ENCODE assay signal across 8 cellular contexts in the genomic region with DNA sequence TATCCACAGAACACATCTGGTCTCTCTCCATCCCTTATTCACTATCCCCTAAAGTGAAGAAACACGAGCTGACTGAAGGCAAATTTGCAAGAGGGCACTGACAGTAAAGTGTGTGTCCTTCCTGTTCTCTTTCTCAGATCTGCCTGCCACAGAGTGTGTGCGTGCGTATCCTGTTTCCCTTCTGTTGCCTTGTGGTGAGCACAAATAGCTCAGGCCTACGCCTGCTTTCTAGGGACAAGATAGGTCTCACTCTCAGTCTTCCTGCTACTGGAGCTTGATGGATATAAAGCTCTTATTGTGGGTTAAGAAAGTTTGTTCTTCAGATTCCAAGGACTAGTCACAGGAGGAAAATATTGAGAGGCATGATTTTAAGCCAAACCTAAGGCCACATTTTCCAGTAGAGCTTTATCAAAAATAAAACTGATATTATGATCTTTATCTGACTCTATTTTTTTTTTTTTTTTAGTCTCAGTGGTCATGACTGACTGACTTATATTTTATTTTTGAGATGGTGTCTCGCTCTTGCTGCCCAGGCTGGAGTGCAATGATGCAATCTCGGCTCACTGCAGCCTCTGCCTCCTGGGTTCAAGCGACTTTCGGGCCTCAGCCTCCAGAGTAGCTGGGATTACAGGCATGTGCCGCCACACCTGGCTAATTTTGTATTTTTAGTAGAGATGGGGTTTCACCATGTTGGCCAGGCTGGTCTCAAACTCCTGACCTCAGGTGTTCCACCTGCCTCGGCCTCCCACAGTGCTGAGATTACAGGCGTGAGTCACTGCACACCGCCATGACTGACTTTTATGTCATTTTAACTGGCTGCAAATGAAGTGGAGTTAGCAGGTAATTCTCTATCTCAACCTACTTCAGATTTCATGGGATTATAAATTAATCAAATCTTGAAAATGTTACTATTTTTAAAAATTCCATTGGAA.
DNase-seq lines count a peak whose midpoint lies in the region; ATAC-seq and TF ChIP-seq lines count a peak whose summit lies in the region.

No MANE protein-coding gene starts in this region.

- H3K36me3 Mint-ChIP-seq in activated naive CD8-positive, alpha-beta T cell treated with anti-CD3 and anti-CD28 coated beads for 36 hours: peaks cover 9% of the 10 kb centered on the region

- H3K79me2 ChIP-seq in PC-3 (ENCODE audit: low read length): no peaks in the 10 kb centered on the region

- no peak overlapping the region for H2BK15ac ChIP-seq in mesenchymal stem cell (ENCODE audit: low read depth, poor library complexity, severe bottlenecking)

- H4K91ac ChIP-seq in mesenchymal stem cell (ENCODE audit: low read length): no peak overlapping the region

- H3K4me1 ChIP-seq in PC-3 (ENCODE audit: insufficient read depth, low read length) (peaks cover 19% of the 10 kb centered on the region), mesenchymal stem cell (ENCODE audit: control insufficient read depth, insufficient read depth, low read depth, low read length) (no peaks in the 10 kb centered on the region)

- no peaks in the 10 kb centered on the region for H3K9me3 ChIP-seq in PC-3 (ENCODE audit: low read length)
- H3K9me3 ChIP-seq in mesenchymal stem cell (ENCODE audit: control insufficient read depth, low read length): no peaks in the 10 kb centered on the region

- H3K4me3 ChIP-seq in PC-3 (ENCODE audit: low read length) (no peak overlapping the region), mesenchymal stem cell (ENCODE audit: insufficient read depth in 1 of 2, low read depth in 1 of 2, low read length in 2 of 2) (no peak overlapping the region)

- H3K27me3 Mint-ChIP-seq in activated naive CD8-positive, alpha-beta T cell treated with anti-CD3 and anti-CD28 coated beads for 36 hours: no peaks in the 10 kb centered on the region

- H3K4me2 ChIP-seq in PC-3 (ENCODE audit: low read length) (no peak overlapping the region), mesenchymal stem cell (ENCODE audit: low read length, poor library complexity, severe bottlenecking) (no peak overlapping the region)

- H2BK120ac ChIP-seq in mesenchymal stem cell (ENCODE audit: low read depth, low read length): no peak overlapping the region

- POLR2A ChIA-PET in PC-3 (lab: Charles Lee; ENCODE audit: unreplicated experiment): interaction anchor here (0.5 kb wide), 1 partner anchor 528 kb away, joined by 17 read pairs; no protein-coding TSS in a partner anchor

- no peak overlapping the region for H4K8ac ChIP-seq in mesenchymal stem cell (ENCODE audit: low read length)

- 54% methylated on average over 12 of the region's 12 CpGs for WGBS in mesenchymal stem cell

- H3K27ac ChIP-seq in PC-3 (ENCODE audit: low read length): no peak overlapping the region
- H3K27ac ChIP-seq in mesenchymal stem cell (ENCODE audit: low read length, poor library complexity, severe bottlenecking): no peak overlapping the region

- H3K27me3 ChIP-seq in PC-3 (ENCODE audit: low read length): no peaks in the 10 kb centered on the region
- H3K27me3 ChIP-seq in mesenchymal stem cell (ENCODE audit: control insufficient read depth in 1 of 2, insufficient read depth in 1 of 2, low read length in 2 of 2): no peaks in the 10 kb centered on the region

- H2BK12ac ChIP-seq in mesenchymal stem cell (ENCODE audit: low read length in 2 of 2): no peak overlapping the region

- no peak overlapping the region for H2BK5ac ChIP-seq in mesenchymal stem cell (ENCODE audit: low read depth, low read length, poor library complexity, severe bottlenecking)

- peak overlapping the region; percentile 49 for H3K4me3 Mint-ChIP-seq in activated naive CD8-positive, alpha-beta T cell treated with anti-CD3 and anti-CD28 coated beads for 36 hours

- no peaks in the 10 kb centered on the region for H3K9me3 Mint-ChIP-seq in activated naive CD8-positive, alpha-beta T cell treated with anti-CD3 and anti-CD28 coated beads for 36 hours

- ATAC-seq in GM18868 (IDR thresholded peaks at IDR 0.05; ENCODE audit: unreplicated experiment) (peak; percentile 96), HG02970 (IDR thresholded peaks at IDR 0.05; ENCODE audit: low FRiP score, unreplicated experiment) (peak; percentile 93), PC-3 (no peak)

- peak overlapping the region in 1 of 2 experiments; percentile 38 for H3K18ac ChIP-seq in mesenchymal stem cell (ENCODE audit: low read depth in 1 of 2, low read length in 2 of 2)

- H3K4ac ChIP-seq in mesenchymal stem cell (ENCODE audit: low read depth in 1 of 2, low read length in 2 of 2): no peak overlapping the region

- peak overlapping the region; percentile 88 for H3K27ac Mint-ChIP-seq in activated naive CD8-positive, alpha-beta T cell treated with anti-CD3 and anti-CD28 coated beads for 36 hours

- no peaks in the 10 kb centered on the region for H3K79me1 ChIP-seq in mesenchymal stem cell (replicated peaks; ENCODE audit: low read length, poor library complexity, severe bottlenecking)

- DNase-seq in AML-193 (lab: John Stamatoyannopoulos, UW) (peak; percentile 82 to 93), PC-3 (peak; percentile 31), mesenchymal stem cell (peak; percentile 97), T1000 (lab: John Stamatoyannopoulos, UW) (no peak), COLO668 (lab: John Stamatoyannopoulos, UW; ENCODE audit: unreplicated experiment) (no peak)
- peak; percentile 63 for DNase-seq in activated naive CD8-positive, alpha-beta T cell treated with anti-CD3 and anti-CD28 coated beads for 36 hours

- no peak overlapping the region for H2AK5ac ChIP-seq in mesenchymal stem cell (ENCODE audit: low read length, severe bottlenecking)

- CTCF ChIA-PET in PC-3 (lab: Charles Lee): no interaction called here

- H3K36me3 ChIP-seq in PC-3 (ENCODE audit: low read depth, low read length) (no peaks in the 10 kb centered on the region), mesenchymal stem cell (ENCODE audit: control insufficient read depth in 1 of 2, insufficient read depth in 2 of 2, low read depth in 1 of 2, low read length in 2 of 2) (peaks cover 0 to 3% of the 10 kb centered on the region in 2 experiments)

- no peak overlapping the region for H3K14ac ChIP-seq in mesenchymal stem cell (ENCODE audit: low read length in 2 of 2)

- BruUV-seq in PC-3 (replicated peaks; lab: Mats Ljungman, UMichigan): no TSS peak

- H2AFZ ChIP-seq in PC-3 (ENCODE audit: low read length) (no peak overlapping the region), mesenchymal stem cell (ENCODE audit: low read depth, low read length) (no peak overlapping the region)

- no peak overlapping the region for H3K23ac ChIP-seq in mesenchymal stem cell (ENCODE audit: low read length in 2 of 2)

- H3K4me1 Mint-ChIP-seq in activated naive CD8-positive, alpha-beta T cell treated with anti-CD3 and anti-CD28 coated beads for 36 hours: peaks cover 35% of the 10 kb centered on the region

- no peak for TF ChIP-seq CTCF in PC-3 (conservative IDR thresholded peaks at IDR 0.05; ENCODE audit: low read depth, low read length)

- no peaks in the 10 kb centered on the region for H4K20me1 ChIP-seq in PC-3 (ENCODE audit: low read length)

- H3K9me2 ChIP-seq in PC-3 (replicated peaks; ENCODE audit: low read length): no peaks in the 10 kb centered on the region

- no peaks in the 10 kb centered on the region for H3F3A ChIP-seq in PC-3 (ENCODE audit: low read length, unreplicated experiment)

- intact Hi-C loops in PC-3 (cut with micrococcal nuclease): no loop called here

- H3K9ac ChIP-seq in PC-3 (ENCODE audit: low read length) (no peak overlapping the region), mesenchymal stem cell (ENCODE audit: low read length) (no peak overlapping the region)

Comparison
In these comparisons a context has a peak if more than half of its experiments do, and no peak if none do; other contexts are left out.
1. DNase-seq: peak in AML-193 (2 of 2), PC-3 (single experiment), activated naive CD8-positive, alpha-beta T cell treated with anti-CD3 and anti-CD28 coated beads for 36 hours (single experiment) and mesenchymal stem cell (single experiment); none in T1000 (single experiment) and COLO668 (single experiment).